Comparison of ENCODE assay signal across 18 cellular contexts in genomic region chr17:2542456-2542855, GRCh38. TPM values are rescaled to one million over a fixed set of nuclear protein-coding genes. Genes with fewer than 3 reads are reported as not detected.
DNase-seq lines count a peak whose midpoint lies in the region; ATAC-seq and TF ChIP-seq lines count a peak whose summit lies in the region.
"Had no signal": no experiment of that assay in that cellular context is flagged by ENCODE, and none has a peak within 500 bp of the region (broad histone marks: within the 10 kb centered on the region; RNA-seq: fewer than 3 reads in every experiment).

No MANE protein-coding gene starts in this region.

- peak; percentile 84 for ATAC-seq in stimulated activated memory B cell treated with anti-CD40 and anti-IgM and Interleukin-4, amounts not matched to agents 10 μg/mL and 1 μg/mL and 100 μg/mL, for 72 hours
- ATAC-seq: lower lobe of right lung, WTC11 had no signal

- H3K4me1 ChIP-seq in OCI-LY7 (ENCODE audit: insufficient read depth, low read length, poor library complexity, severe bottlenecking) = peaks cover 44% of the 10 kb centered on the region
- H3K4me1 ChIP-seq: colonic mucosa, lower lobe of right lung had no signal

- H3K9me3 Mint-ChIP-seq in stimulated activated memory B cell treated with anti-CD40 and anti-IgM and Interleukin-4, amounts not matched to agents 10 μg/mL and 1 μg/mL and 100 μg/mL, for 72 hours = no peaks in the 10 kb centered on the region
- H3K9me3 Mint-ChIP-seq: activated naive CD4-positive, alpha-beta T cell treated with anti-CD3 and anti-CD28 coated beads, Interleukin-2, amount 50 U/mL, for 72 hours; WTC11 had no signal

- H3K36me3 Mint-ChIP-seq in stimulated activated memory B cell treated with anti-CD40 and anti-IgM and Interleukin-4, amounts not matched to agents 10 μg/mL and 1 μg/mL and 100 μg/mL, for 72 hours = no peaks in the 10 kb centered on the region
- H3K36me3 Mint-ChIP-seq: activated naive CD4-positive, alpha-beta T cell treated with anti-CD3 and anti-CD28 coated beads, Interleukin-2, amount 50 U/mL, for 72 hours; WTC11 had no signal

- no peak overlapping the region for H3K4me3 Mint-ChIP-seq in stimulated activated memory B cell treated with anti-CD40 and anti-IgM and Interleukin-4, amounts not matched to agents 10 μg/mL and 1 μg/mL and 100 μg/mL, for 72 hours
- H3K4me3 Mint-ChIP-seq: WTC11 had no signal

- TF ChIP-seq CTCF in OCI-LY7 (conservative IDR thresholded peaks at IDR 0.05; ENCODE audit: low read length) = no peak
- TF ChIP-seq CTCF in foreskin fibroblast (IDR thresholded peaks at IDR 0.05; ENCODE audit: low read depth, low read length) = no peak

- DNase-seq in activated CD4-positive, alpha-beta T cell treated with anti-CD3 and anti-CD28 coated beads for 48 hours = peak; percentile 6
- DNase-seq in activated CD4-positive, alpha-beta T cell treated with anti-CD3 and anti-CD28 coated beads, Interleukin-2, amount 50 U/mL, for 48 hours = no peak
- DNase-seq in OCI-LY7 (ENCODE audit: low spot score) = peak; percentile 26
- DNase-seq in globus pallidus (ENCODE audit: low spot score) = peak; percentile 70
- DNase-seq in middle frontal gyrus (ENCODE audit: extremely low spot score, low spot score) = no peak
- DNase-seq in cardiac septum (ENCODE audit: low spot score) = no peak
- DNase-seq in foreskin fibroblast = no peak
- DNase-seq: activated CD8-positive, alpha-beta memory T cell treated with anti-CD3 and anti-CD28 coated beads for 24 hours; brain microvascular endothelial cell; colonic mucosa; lower lobe of right lung; NCI-H187; stimulated activated CD4-positive, alpha-beta T cell treated with anti-CD3 and anti-CD28 coated beads, Interleukin-4, amount 100 ng/mL, for 1 hour had no signal

- peak overlapping the region; percentile 40 for H3K27ac Mint-ChIP-seq in stimulated activated memory B cell treated with anti-CD40 and anti-IgM and Interleukin-4, amounts not matched to agents 10 μg/mL and 1 μg/mL and 100 μg/mL, for 72 hours
- H3K27ac Mint-ChIP-seq: WTC11 had no signal

- H3K4me2 ChIP-seq in OCI-LY7 (ENCODE audit: low read length) = peak overlapping the region; percentile 82; the same call in 1 of the 2 replicates
- H3K4me2 ChIP-seq: hepatocyte had no signal

- BruUV-seq in OCI-LY7 (replicated peaks; lab: Mats Ljungman, UMichigan) = no TSS peak

- H4K20me1 ChIP-seq in OCI-LY7 (ENCODE audit: insufficient read depth, low read length) = no peaks in the 10 kb centered on the region

- H2AFZ ChIP-seq in OCI-LY7 (ENCODE audit: low read length) = peak overlapping the region; percentile 82
- H2AFZ ChIP-seq: hepatocyte, parathyroid adenoma had no signal

- H3K4me3 ChIP-seq in OCI-LY7 (ENCODE audit: low read depth, low read length, poor library complexity, severe bottlenecking) (no peak overlapping the region), foreskin fibroblast (ENCODE audit: low read depth in 1 of 2, low read length in 2 of 2) (no peak overlapping the region)
- H3K4me3 ChIP-seq: colonic mucosa, hepatocyte, lower lobe of right lung had no signal

- no peaks in the 10 kb centered on the region for H3K9me2 ChIP-seq in OCI-LY7 (ENCODE audit: insufficient read depth, low read length)

- no peaks in the 10 kb centered on the region for H3K79me2 ChIP-seq in OCI-LY7 (ENCODE audit: insufficient read depth, low read depth, low read length)
- H3K79me2 ChIP-seq: hepatocyte, parathyroid adenoma had no signal

- CTCF ChIA-PET in OCI-LY7 (lab: Charles Lee; ENCODE audit: unreplicated experiment) = no interaction called here

- H3K9me3 ChIP-seq in OCI-LY7 (ENCODE audit: low read length) = no peaks in the 10 kb centered on the region
- H3K9me3 ChIP-seq: colonic mucosa, lower lobe of right lung had no signal

- no peaks in the 10 kb centered on the region for H3K36me3 ChIP-seq in OCI-LY7 (ENCODE audit: insufficient read depth, low read length)
- H3K36me3 ChIP-seq: brain microvascular endothelial cell, colonic mucosa, lower lobe of right lung had no signal

- POLR2A ChIA-PET in OCI-LY7 (lab: Charles Lee) = no interaction called here

- H3K4me1 Mint-ChIP-seq in stimulated activated memory B cell treated with anti-CD40 and anti-IgM and Interleukin-4, amounts not matched to agents 10 μg/mL and 1 μg/mL and 100 μg/mL, for 72 hours = peaks cover 8% of the 10 kb centered on the region
- H3K4me1 Mint-ChIP-seq: WTC11 had no signal

- H3K27ac ChIP-seq in OCI-LY7 (ENCODE audit: low read depth, low read length, poor library complexity, severe bottlenecking) = no peak overlapping the region
- H3K27ac ChIP-seq: brain microvascular endothelial cell, colonic mucosa, hepatocyte, lower lobe of right lung, parathyroid adenoma had no signal

- intact Hi-C loops in OCI-LY7 (cut with micrococcal nuclease; ENCODE audit: unreplicated experiment) (no loop called here), cardiac septum (cut with DNase I) (no loop called here)

- no peaks in the 10 kb centered on the region for H3K27me3 Mint-ChIP-seq in stimulated activated memory B cell treated with anti-CD40 and anti-IgM and Interleukin-4, amounts not matched to agents 10 μg/mL and 1 μg/mL and 100 μg/mL, for 72 hours

RNA-seq across cellular contexts. Expression of gene METTL16, which starts 30.8 kb away (rescaled TPM):
- total RNA-seq in OCI-LY7 (2014; rRNA removed; shearing (Covaris generic)) = 24.4 and 26.6 TPM in 2 replicates
- 41.3 and 41.5 TPM in 2 replicates for total RNA-seq in OCI-LY7 (2022)
- total RNA-seq in cardiac septum = 25.8 TPM

RNA-seq across cellular contexts. Expression of gene PAFAH1B1, which starts 51.0 kb away (rescaled TPM):
- 51.1 and 61.3 TPM in 2 replicates for total RNA-seq in OCI-LY7 (2014; rRNA removed; shearing (Covaris generic))
- total RNA-seq in OCI-LY7 (2022) (127 and 138 TPM in 2 replicates), cardiac septum (142 TPM)

Comparison
In these comparisons a context has a peak if more than half of its experiments do, and no peak if none do; other contexts are left out.
1. DNase-seq: peak in activated CD4-positive, alpha-beta T cell treated with anti-CD3 and anti-CD28 coated beads for 48 hours (single experiment), OCI-LY7 (single experiment) and globus pallidus (single experiment); none in activated CD4-positive, alpha-beta T cell treated with anti-CD3 and anti-CD28 coated beads, Interleukin-2, amount 50 U/mL, for 48 hours (0 of 2), middle frontal gyrus (single experiment), cardiac septum (single experiment) and foreskin fibroblast (0 of 2).